Comparison of ENCODE assay signal across 9 cellular contexts in genomic region chr11:76512851-76513653, GRCh38.
A peak's percentile ranks its signal among the peaks of the same experiment; 100 is the strongest.
DNase-seq lines count a peak whose midpoint lies in the region; ATAC-seq and TF ChIP-seq lines count a peak whose summit lies in the region.
"Had no signal": no experiment of that assay in that cellular context is flagged by ENCODE, and none has a peak within 500 bp of the region (broad histone marks: within the 10 kb centered on the region; RNA-seq: fewer than 3 reads in every experiment).

No MANE protein-coding gene starts in this region.

- no peaks in the 10 kb centered on the region for H3K9me3 ChIP-seq in CD4-positive, CD25-positive, alpha-beta regulatory T cell (ENCODE audit: control insufficient read depth in 2 of 2, low read length in 2 of 2)
- no peaks in the 10 kb centered on the region for H3K9me3 ChIP-seq in right lobe of liver

- ATAC-seq in CD4-positive, CD25-positive, alpha-beta regulatory T cell (ENCODE audit: low read depth in 2 of 2): no peak
- peak in 1 of 4 donors; percentile 24 for ATAC-seq in right lobe of liver
- no peak for ATAC-seq in GM21515 (IDR thresholded peaks at IDR 0.05; ENCODE audit: unreplicated experiment)
- no peak for ATAC-seq in HG03565 (IDR thresholded peaks at IDR 0.05; ENCODE audit: unreplicated experiment)
- no peak for ATAC-seq in GM21367 (IDR thresholded peaks at IDR 0.05; ENCODE audit: unreplicated experiment)

- H3K36me3 ChIP-seq in CD4-positive, CD25-positive, alpha-beta regulatory T cell (ENCODE audit: control insufficient read depth, insufficient read depth, low read length): peaks cover 12% of the 10 kb centered on the region
- no peaks in the 10 kb centered on the region for H3K36me3 ChIP-seq in right lobe of liver

- TF ChIP-seq CTCF in astrocyte of the cerebellum (IDR thresholded peaks at IDR 0.05; ENCODE audit: low read depth, low read length, missing control alignments): peak; percentile 33
- TF ChIP-seq CTCF in right lobe of liver (IDR thresholded peaks at IDR 0.05): peak; percentile 12 to 41 (median 39)

- no peak overlapping the region for H3K4me3 Mint-ChIP-seq in CD4-positive, CD25-positive, alpha-beta regulatory T cell

- no peak overlapping the region for H3K27ac Mint-ChIP-seq in CD4-positive, CD25-positive, alpha-beta regulatory T cell

- H3K4me1 ChIP-seq in CD4-positive, CD25-positive, alpha-beta regulatory T cell (ENCODE audit: control insufficient read depth, insufficient read depth, low read length, poor library complexity, severe bottlenecking): no peaks in the 10 kb centered on the region
- H3K4me1 ChIP-seq in right lobe of liver: no peaks in the 10 kb centered on the region

- H3K27ac ChIP-seq in CD4-positive, CD25-positive, alpha-beta regulatory T cell (ENCODE audit: insufficient read depth, low read length, poor library complexity, severe bottlenecking): no peak overlapping the region
- H3K27ac ChIP-seq in right lobe of liver: no peak overlapping the region
- H3K27ac ChIP-seq: epithelial cell of prostate had no signal

- TF ChIP-seq EP300 in Ishikawa (IDR thresholded peaks at IDR 0.05; ENCODE audit: borderline replicate concordance): no peak

- in situ Hi-C loops in astrocyte of the cerebellum (cut with HindIII; ENCODE audit: low sequenced_read_pairs): loop anchor here (25.0 kb wide), 2 partner anchors 176 to 276 kb away; no protein-coding TSS in a partner anchor

- peak; percentile 59 for TF ChIP-seq RAD21 in Ishikawa (IDR thresholded peaks at IDR 0.05; ENCODE audit: low read depth)

- intact Hi-C loops in right lobe of liver (cut with DNase I): no loop called here

- no peak for TF ChIP-seq POLR2A in right lobe of liver (IDR thresholded peaks at IDR 0.05)

- peaks cover 0 to 4% (median under 1%) of the 10 kb centered on the region in 4 donors for H3K4me1 Mint-ChIP-seq in CD4-positive, CD25-positive, alpha-beta regulatory T cell

- peak in 2 of 3 donors; percentile 9 to 41 for DNase-seq in CD4-positive, CD25-positive, alpha-beta regulatory T cell
- DNase-seq in astrocyte of the cerebellum (ENCODE audit: low read depth) (peak; percentile 29), right lobe of liver (no peak)
- no peak for DNase-seq in activated CD8-positive, alpha-beta memory T cell treated with anti-CD3 and anti-CD28 coated beads, Interleukin-2, amount 50 U/mL, for 4 hours

- no peaks in the 10 kb centered on the region for H3K27me3 ChIP-seq in CD4-positive, CD25-positive, alpha-beta regulatory T cell (ENCODE audit: control insufficient read depth, insufficient read depth, low read length)
- no peaks in the 10 kb centered on the region for H3K27me3 ChIP-seq in right lobe of liver

- peaks cover 16% of the 10 kb centered on the region for H3K36me3 Mint-ChIP-seq in CD4-positive, CD25-positive, alpha-beta regulatory T cell

- H3K4me3 ChIP-seq in CD4-positive, CD25-positive, alpha-beta regulatory T cell (ENCODE audit: low read depth, low read length): no peak overlapping the region
- H3K4me3 ChIP-seq in astrocyte of the cerebellum (ENCODE audit: low read depth, low read length) (no peak overlapping the region), right lobe of liver (no peak overlapping the region)

- 82% methylated on average over 1 of the region's 1 CpG for WGBS in right lobe of liver (ENCODE audit: insufficient coverage, low coverage, low lambda C conversion rate, missing lambda C conversion rate)

- H3K27me3 Mint-ChIP-seq in CD4-positive, CD25-positive, alpha-beta regulatory T cell: no peaks in the 10 kb centered on the region

- H3K9me3 Mint-ChIP-seq in CD4-positive, CD25-positive, alpha-beta regulatory T cell: no peaks in the 10 kb centered on the region

TF ChIP-seq in Ishikawa, 13 proteins besides CTCF, POLR2A, EP300 and RAD21:
- TF ChIP-seq NFIC (IDR thresholded peaks at IDR 0.05): no peak
- TF ChIP-seq FOXM1 (IDR thresholded peaks at IDR 0.05; ENCODE audit: borderline replicate concordance, low read depth): no peak
- TF ChIP-seq ZBTB7A (IDR thresholded peaks at IDR 0.05; ENCODE audit: low read depth): no peak
- TF ChIP-seq CREB1 (IDR thresholded peaks at IDR 0.05; ENCODE audit: low read depth): no peak
- no peak for TF ChIP-seq TEAD4 (IDR thresholded peaks at IDR 0.05)
- TF ChIP-seq EGR1 (IDR thresholded peaks at IDR 0.05): no peak
- no peak for TF ChIP-seq MAX (IDR thresholded peaks at IDR 0.05)
- TF ChIP-seq CEBPB (IDR thresholded peaks at IDR 0.05): no peak
- no peak for TF ChIP-seq TCF12 (IDR thresholded peaks at IDR 0.05; ENCODE audit: low read depth)
- TF ChIP-seq YY1 (IDR thresholded peaks at IDR 0.05; ENCODE audit: low read depth): no peak
- TF ChIP-seq TAF1 (IDR thresholded peaks at IDR 0.05; ENCODE audit: low read depth): no peak
- no peak for TF ChIP-seq USF1 (IDR thresholded peaks at IDR 0.05)
- no peak for TF ChIP-seq REST (IDR thresholded peaks at IDR 0.05; ENCODE audit: low read depth)

Comparison
In these comparisons a context has a peak if more than half of its experiments do, and no peak if none do; other contexts are left out.
1. DNase-seq: peak in CD4-positive, CD25-positive, alpha-beta regulatory T cell (2 of 3) and astrocyte of the cerebellum (single experiment); none in right lobe of liver (0 of 3) and activated CD8-positive, alpha-beta memory T cell treated with anti-CD3 and anti-CD28 coated beads, Interleukin-2, amount 50 U/mL, for 4 hours (single experiment).